ENCODE assay signal across 17 cellular contexts in genomic region chr16:84827897-84828296, GRCh38. TPM values are rescaled to one million over a fixed set of nuclear protein-coding genes. Genes with fewer than 3 reads are reported as not detected.
DNase-seq lines count a peak whose midpoint lies in the region; TF ChIP-seq lines count a peak whose summit lies in the region.
"Had no signal": no experiment of that assay in that cellular context is flagged by ENCODE, and none has a peak within 500 bp of the region (broad histone marks: within the 10 kb centered on the region; RNA-seq: fewer than 3 reads in every experiment).

No MANE protein-coding gene starts in this region.

- TF ChIP-seq CTCF in HL-60 (IDR thresholded peaks at IDR 0.05; ENCODE audit: insufficient read depth, low read length) (no peak), nephron (IDR thresholded peaks at IDR 0.05; ENCODE audit: unreplicated experiment in 3 of 3) (no peak), transverse colon (IDR thresholded peaks at IDR 0.05) (no peak)

- no peak for TF ChIP-seq POLR2A in transverse colon (IDR thresholded peaks at IDR 0.05)

- no peaks in the 10 kb centered on the region for H3K36me3 Mint-ChIP-seq in nephron (ENCODE audit: low read depth)
- H3K36me3 Mint-ChIP-seq in activated CD4-positive, alpha-beta memory T cell treated with anti-CD3 and anti-CD28 coated beads, Interleukin-2, amount 10 ng/mL, durations not matched to agents 7 days and 5 days (ENCODE audit: low read depth) = no peaks in the 10 kb centered on the region

- H3K27me3 ChIP-seq in HL-60 (ENCODE audit: insufficient read depth, poor library complexity, severe bottlenecking) (no peaks in the 10 kb centered on the region), esophagus (ENCODE audit: control insufficient read depth in 1 of 2, insufficient read depth in 2 of 2, low read length in 2 of 2) (no peaks in the 10 kb centered on the region), transverse colon (no peaks in the 10 kb centered on the region)

- POLR2A ChIA-PET in activated CD4-positive, alpha-beta memory T cell treated with anti-CD3 and anti-CD28 coated beads, Interleukin-2, amount 10 ng/mL, durations not matched to agents 7 days and 5 days (lab: Charles Lee) = no interaction called here

- intact Hi-C loops in transverse colon (cut with DNase I; ENCODE audit: low total_unique reads) = no loop called here

- peak overlapping the region; percentile 52 to 75 (median 63) for H3K27ac Mint-ChIP-seq in nephron
- no peak overlapping the region for H3K27ac Mint-ChIP-seq in activated CD4-positive, alpha-beta memory T cell treated with anti-CD3 and anti-CD28 coated beads, Interleukin-2, amount 10 ng/mL, durations not matched to agents 7 days and 5 days
- H3K27ac Mint-ChIP-seq: activated CD8-positive, alpha-beta T cell treated with anti-CD3 and anti-CD28 coated beads, Interleukin-2, amount 10 ng/mL, durations not matched to agents 7 days and 5 days; progenitor cell of endocrine pancreas; T-helper 1 cell treated with Interleukin-12 subunit alpha and Interleukin-12 subunit beta and Interleukin-4 antibody, amounts not matched to agents 30 μg/mL and 1 μg/mL, for 36 hours had no signal

- peak overlapping the region; percentile 66 for H3K27ac ChIP-seq in HL-60 (replicated peaks)
- H3K27ac ChIP-seq in esophagus (ENCODE audit: low read depth in 2 of 2, low read length in 1 of 2) = peak overlapping the region; percentile 19 to 85
- H3K27ac ChIP-seq in transverse colon = peak overlapping the region; percentile 83 to 97 (median 92)
- H3K27ac ChIP-seq: WERI-Rb-1 had no signal

- H3K4me3 ChIP-seq in HL-60 (replicated peaks; ENCODE audit: insufficient read depth, low read length) (no peak overlapping the region), esophagus (ENCODE audit: low read depth in 1 of 2, low read length in 2 of 2) (no peak overlapping the region), transverse colon (no peak overlapping the region)
- H3K4me3 ChIP-seq: GM23338 had no signal

- CTCF ChIA-PET in activated CD4-positive, alpha-beta memory T cell treated with anti-CD3 and anti-CD28 coated beads, Interleukin-2, amount 10 ng/mL, durations not matched to agents 7 days and 5 days (lab: Charles Lee) = no interaction called here

- peaks cover 17% of the 10 kb centered on the region for H3K27me3 Mint-ChIP-seq in nephron (ENCODE audit: low read depth)
- peaks cover 8% of the 10 kb centered on the region for H3K27me3 Mint-ChIP-seq in activated CD4-positive, alpha-beta memory T cell treated with anti-CD3 and anti-CD28 coated beads, Interleukin-2, amount 10 ng/mL, durations not matched to agents 7 days and 5 days

- no peaks in the 10 kb centered on the region for H3K9me3 Mint-ChIP-seq in nephron
- no peaks in the 10 kb centered on the region for H3K9me3 Mint-ChIP-seq in activated CD4-positive, alpha-beta memory T cell treated with anti-CD3 and anti-CD28 coated beads, Interleukin-2, amount 10 ng/mL, durations not matched to agents 7 days and 5 days
- H3K9me3 Mint-ChIP-seq: GM23338; T-helper 1 cell treated with Interleukin-12 subunit alpha and Interleukin-12 subunit beta and Interleukin-4 antibody, amounts not matched to agents 30 μg/mL and 1 μg/mL, for 36 hours had no signal

- TF ChIP-seq EP300 in transverse colon (IDR thresholded peaks at IDR 0.05; ENCODE audit: low read depth) = no peak

- H3K36me3 ChIP-seq in esophagus (ENCODE audit: control insufficient read depth in 2 of 2, insufficient read depth in 2 of 2, low read length in 1 of 2) (no peaks in the 10 kb centered on the region), transverse colon (no peaks in the 10 kb centered on the region)
- H3K36me3 ChIP-seq: WERI-Rb-1 had no signal

- peak overlapping the region in 2 of 3 experiments; percentile 20 to 56 for H3K4me3 Mint-ChIP-seq in nephron
- no peak overlapping the region for H3K4me3 Mint-ChIP-seq in activated CD4-positive, alpha-beta memory T cell treated with anti-CD3 and anti-CD28 coated beads, Interleukin-2, amount 10 ng/mL, durations not matched to agents 7 days and 5 days
- H3K4me3 Mint-ChIP-seq: activated CD8-positive, alpha-beta T cell treated with anti-CD3 and anti-CD28 coated beads, Interleukin-2, amount 10 ng/mL, durations not matched to agents 7 days and 5 days; GM23338; T-helper 1 cell treated with Interleukin-12 subunit alpha and Interleukin-12 subunit beta and Interleukin-4 antibody, amounts not matched to agents 30 μg/mL and 1 μg/mL, for 36 hours had no signal

- in situ Hi-C loops in transverse colon (cut with MboI; ENCODE audit: low pct_ligation_motif_present in 1 of 4, low pct_unique_long_range_greater_than_20kb in 1 of 4, low sequenced_read_pairs in 3 of 4) = no loop called here

- H3K4me1 ChIP-seq in esophagus (ENCODE audit: control insufficient read depth in 2 of 2, insufficient read depth in 2 of 2, low read length in 1 of 2) (no peaks in the 10 kb centered on the region), transverse colon (peaks cover 31 to 82% (median 53%) of the 10 kb centered on the region in 4 donors)

- WGBS in esophagus, 2 donors = 80% methylated on average over 15 of the region's 15 CpGs
- 48 to 81% methylated on average over 8 to 15 of the region's 15 CpGs for WGBS in transverse colon (ENCODE audit: low coverage in 1 of 2), 2 donors

- no peaks in the 10 kb centered on the region for H3K9me3 ChIP-seq in esophagus (ENCODE audit: control insufficient read depth in 2 of 2, insufficient read depth in 1 of 2, low read depth in 1 of 2, low read length in 1 of 2)
- no peaks in the 10 kb centered on the region for H3K9me3 ChIP-seq in transverse colon

- H3K4me1 Mint-ChIP-seq in nephron = peaks cover 40% of the 10 kb centered on the region
- no peaks in the 10 kb centered on the region for H3K4me1 Mint-ChIP-seq in activated CD4-positive, alpha-beta memory T cell treated with anti-CD3 and anti-CD28 coated beads, Interleukin-2, amount 10 ng/mL, durations not matched to agents 7 days and 5 days

- DNase-seq in HL-60 (ENCODE audit: low read depth in 1 of 2, low spot score in 1 of 2) (no peak), transverse colon (no peak), nucleus accumbens (lab: John Stamatoyannopoulos, UW) (no peak), T-helper 1 cell (no peak)
- no peak for DNase-seq in activated CD4-positive, alpha-beta memory T cell treated with anti-CD3 and anti-CD28 coated beads, Interleukin-2, amount 10 ng/mL, durations not matched to agents 7 days and 5 days
- DNase-seq: activated CD8-positive, alpha-beta T cell treated with anti-CD3 and anti-CD28 coated beads, Interleukin-2, amount 10 ng/mL, durations not matched to agents 7 days and 5 days; Calu3; GDM1; NCI-H2081 treated with DMSO at 0.1 percent for 48 hours; SIG-M5; stimulated activated naive CD4-positive, alpha-beta T cell treated with Interleukin-2 at 50 U/mL for 16 hours; WERI-Rb-1 had no signal

RNA-seq across cellular contexts. Expression of gene CRISPLD2, which starts 8.1 kb away (rescaled TPM):
- 1 to 10 TPM; 3.7 to 8.8 TPM for polyA plus RNA-seq in esophagus
- total RNA-seq in transverse colon = 100 to 1,000 TPM in 1 of 4 donors, 10 to 100 TPM in 3; 53.4 to 326 (median 71.0) TPM
- total RNA-seq in activated CD4-positive, alpha-beta memory T cell treated with anti-CD3 and anti-CD28 coated beads, Interleukin-2, amount 10 ng/mL, durations not matched to agents 7 days and 5 days = under 1 TPM; 0.18 to 0.23 TPM
- total RNA-seq: activated CD8-positive, alpha-beta T cell treated with anti-CD3 and anti-CD28 coated beads, Interleukin-2, amount 10 ng/mL, durations not matched to agents 7 days and 5 days had no signal

Comparison
In these comparisons a context has a peak if more than half of its experiments do, and no peak if none do; other contexts are left out.
1. RNA of gene CRISPLD2, which starts 8.1 kb away (total RNA-seq): 53.4 to 326 TPM in transverse colon; 0.18 to 0.23 TPM in activated CD4-positive, alpha-beta memory T cell treated with anti-CD3 and anti-CD28 coated beads, Interleukin-2, amount 10 ng/mL, durations not matched to agents 7 days and 5 days; every median in the first group is over 10 times any median in the second.
2. Peak in every context shown above with its lines, with median percentiles within 50 percentile points of each other: H3K27ac ChIP-seq.